ENCODE assay signal across 8 cellular contexts in genomic region chr5:68433921-68434879, GRCh38.
A peak's percentile ranks its signal among the peaks of the same experiment; 100 is the strongest.
DNase-seq lines count a peak whose midpoint lies in the region; ATAC-seq, FAIRE-seq and TF ChIP-seq lines count a peak whose summit lies in the region.

No MANE protein-coding gene starts in this region.

- peak overlapping the region; percentile 85 to 92 for H3K27ac Mint-ChIP-seq in natural killer cell treated with Interleukin-12 subunit alpha and Interleukin-12 subunit beta and Interleukin-15 and Interleukin-18, amount 100 ng/mL, for 72 hours

- no peaks in the 10 kb centered on the region for H3K36me3 Mint-ChIP-seq in natural killer cell treated with Interleukin-12 subunit alpha and Interleukin-12 subunit beta and Interleukin-15 and Interleukin-18, amount 100 ng/mL, for 72 hours

- no peaks in the 10 kb centered on the region for H3K27me3 Mint-ChIP-seq in natural killer cell treated with Interleukin-12 subunit alpha and Interleukin-12 subunit beta and Interleukin-15 and Interleukin-18, amount 100 ng/mL, for 72 hours

- ATAC-seq in HG02759 (IDR thresholded peaks at IDR 0.05; ENCODE audit: unreplicated experiment) (peak; percentile 97), esophagus mucosa (peak; percentile 99)
- ATAC-seq in natural killer cell treated with Interleukin-12 subunit alpha and Interleukin-12 subunit beta and Interleukin-15 and Interleukin-18, amount 100 ng/mL, for 72 hours, result peak; percentile 98 to 99

- TF ChIP-seq POLR2A in GM12891 (IDR thresholded peaks at IDR 0.05; ENCODE audit: low read depth, low read length), result peak; percentile 16; the same call in 1 of the 2 replicates

- H3K4me1 Mint-ChIP-seq in natural killer cell treated with Interleukin-12 subunit alpha and Interleukin-12 subunit beta and Interleukin-15 and Interleukin-18, amount 100 ng/mL, for 72 hours (ENCODE audit: low read depth in 2 of 2), result peaks cover 54 to 57% of the 10 kb centered on the region in 2 donors

- peak; percentile 96 for FAIRE-seq in GM12891 (lab: Jason Lieb, UNC)

- DNase-seq in GM12891 (ENCODE audit: insufficient read length, low spot score) (peak; percentile 49), NOMO-1 treated with DMSO at 0.1 percent for 48 hours (lab: John Stamatoyannopoulos, UW; ENCODE audit: unreplicated experiment) (peak; percentile 95), activated T-cell treated with anti-CD3 and anti-CD28 coated beads for 48 hours (ENCODE audit: low read depth) (peak; percentile 90), NCI-H1105 (lab: John Stamatoyannopoulos, UW) (no peak)
- DNase-seq in natural killer cell treated with Interleukin-12 subunit alpha and Interleukin-12 subunit beta and Interleukin-15 and Interleukin-18, amount 100 ng/mL, for 72 hours (ENCODE audit: low spot score), result peak; percentile 98
- DNase-seq in stimulated activated naive CD4-positive, alpha-beta T cell (lab: John Stamatoyannopoulos, UW), result peak; percentile 59 to 66 (median 63)

- H3K9me3 Mint-ChIP-seq in natural killer cell treated with Interleukin-12 subunit alpha and Interleukin-12 subunit beta and Interleukin-15 and Interleukin-18, amount 100 ng/mL, for 72 hours, result no peaks in the 10 kb centered on the region

- H3K4me3 Mint-ChIP-seq in natural killer cell treated with Interleukin-12 subunit alpha and Interleukin-12 subunit beta and Interleukin-15 and Interleukin-18, amount 100 ng/mL, for 72 hours, result peak overlapping the region; percentile 72

TF ChIP-seq in GM12891, 5 proteins besides CTCF, POLR2A, EP300 and RAD21:
- TF ChIP-seq TAF1 (IDR thresholded peaks at IDR 0.05; ENCODE audit: low read depth, low read length) (no peak), PAX5 (IDR thresholded peaks at IDR 0.05; ENCODE audit: insufficient read depth, low read length, severe bottlenecking) (peak; percentile 75), POU2F2 (IDR thresholded peaks at IDR 0.05; ENCODE audit: low read depth, low read length) (peak; percentile 89), SPI1 (IDR thresholded peaks at IDR 0.05; ENCODE audit: low read depth, low read length) (0 out of 2 replicates have a peak, but pooled peaks have one; percentile 18), POLR2AphosphoS5 (IDR thresholded peaks at IDR 0.05; ENCODE audit: low read depth, low read length) (peak; percentile 53)
